Comparison of ENCODE assay signal across 1 cellular context in genomic region chr13:48201044-48201443, GRCh38.
TF ChIP-seq lines count a peak whose summit lies in the region.

No MANE protein-coding gene starts in this region.

TF ChIP-seq in HepG2, 621 proteins besides CTCF, POLR2A, EP300 and RAD21 (continued from another document and continues in another):
- TF ChIP-seq ZNF142 (CRISPR knock-in tag; IDR thresholded peaks at IDR 0.05): 0 out of 2 replicates have a peak, but pooled peaks have one; percentile 50
- TF ChIP-seq ZC3H4 (CRISPR knock-in tag; IDR thresholded peaks at IDR 0.05; ENCODE audit: borderline replicate concordance): no peak
- peak; percentile 77 for TF ChIP-seq IRF2 (CRISPR knock-in tag; IDR thresholded peaks at IDR 0.05)
- TF ChIP-seq ZBTB33 (CRISPR knock-in tag; IDR thresholded peaks at IDR 0.05): peak; percentile 19; the same call in 1 of the 2 replicates
- 0 out of 2 replicates have a peak, but pooled peaks have one; percentile 22 for TF ChIP-seq GATAD1 (CRISPR knock-in tag; IDR thresholded peaks at IDR 0.05)
- TF ChIP-seq ZNF747 (CRISPR knock-in tag; IDR thresholded peaks at IDR 0.05; ENCODE audit: borderline replicate concordance): peak; percentile 86; the same call in 1 of the 2 replicates
- peak; percentile 52; the same call in 1 of the 2 replicates for TF ChIP-seq ZNF501 (CRISPR knock-in tag; IDR thresholded peaks at IDR 0.05)
- peak; percentile 32; the same call in 1 of the 2 replicates for TF ChIP-seq NCOR1 (IDR thresholded peaks at IDR 0.05; ENCODE audit: borderline replicate concordance, low read length)
- TF ChIP-seq SAP130 (CRISPR knock-in tag; IDR thresholded peaks at IDR 0.05; ENCODE audit: low read depth): peak; percentile 64
- peak; percentile 67 for TF ChIP-seq ZNF687 (CRISPR knock-in tag; IDR thresholded peaks at IDR 0.05)
- TF ChIP-seq ZBTB49 (CRISPR knock-in tag; IDR thresholded peaks at IDR 0.05; ENCODE audit: borderline replicate concordance): no peak
- TF ChIP-seq CBX5 (CRISPR knock-in tag; IDR thresholded peaks at IDR 0.05; ENCODE audit: borderline replicate concordance): peak; percentile 74; the same call in 1 of the 2 replicates
- TF ChIP-seq KDM5A (IDR thresholded peaks at IDR 0.05; ENCODE audit: borderline replicate concordance, low read length): no peak
- no peak for TF ChIP-seq PAX8 (CRISPR knock-in tag; IDR thresholded peaks at IDR 0.05; ENCODE audit: borderline replicate concordance)
- TF ChIP-seq CSRNP2 (CRISPR knock-in tag; conservative IDR thresholded peaks at IDR 0.05; ENCODE audit: low read depth): no peak
- peak; percentile 73 for TF ChIP-seq SP5 (CRISPR knock-in tag; IDR thresholded peaks at IDR 0.05; ENCODE audit: borderline replicate concordance, low read depth)
- no peak for TF ChIP-seq ZXDC (CRISPR knock-in tag; IDR thresholded peaks at IDR 0.05)
- TF ChIP-seq SRSF1 (optimal IDR thresholded peaks at IDR 0.05; ENCODE audit: low read depth, low read length): no peak
- TF ChIP-seq KDM2A (CRISPR knock-in tag; IDR thresholded peaks at IDR 0.05; ENCODE audit: borderline replicate concordance, low read depth): peak; percentile 62
- TF ChIP-seq ERF (CRISPR knock-in tag; IDR thresholded peaks at IDR 0.05): peak; percentile 77; the same call in 1 of the 2 replicates
- peak; percentile 89 for TF ChIP-seq TBX2 (CRISPR knock-in tag; IDR thresholded peaks at IDR 0.05; ENCODE audit: borderline replicate concordance)
- peak; percentile 97 for TF ChIP-seq ZMYM4 (CRISPR knock-in tag; IDR thresholded peaks at IDR 0.05)
- no peak for TF ChIP-seq ZNF569 (CRISPR knock-in tag; IDR thresholded peaks at IDR 0.05; ENCODE audit: borderline replicate concordance)
- TF ChIP-seq PITX1 (CRISPR knock-in tag; IDR thresholded peaks at IDR 0.05): peak; percentile 85
- peak; percentile 62; the same call in 1 of the 2 replicates for TF ChIP-seq YEATS4 (CRISPR knock-in tag; IDR thresholded peaks at IDR 0.05; ENCODE audit: borderline replicate concordance)
- peak; percentile 95 for TF ChIP-seq FOXA3 (CRISPR knock-in tag; IDR thresholded peaks at IDR 0.05)
- peak; percentile 49; the same call in 1 of the 2 replicates for TF ChIP-seq ARID4A (CRISPR knock-in tag; IDR thresholded peaks at IDR 0.05; ENCODE audit: borderline replicate concordance)
- TF ChIP-seq HMG20B (CRISPR knock-in tag; conservative IDR thresholded peaks at IDR 0.05): no peak
- TF ChIP-seq ZNF350 (CRISPR knock-in tag; IDR thresholded peaks at IDR 0.05; ENCODE audit: borderline replicate concordance, low read depth): peak; percentile 76
- peak; percentile 85; the same call in 1 of the 2 replicates for TF ChIP-seq MIER3 (CRISPR knock-in tag; IDR thresholded peaks at IDR 0.05; ENCODE audit: borderline replicate concordance)
- TF ChIP-seq KLF9 (CRISPR knock-in tag; IDR thresholded peaks at IDR 0.05; ENCODE audit: low read depth): no peak
- no peak for TF ChIP-seq TCF12 (IDR thresholded peaks at IDR 0.05)
- TF ChIP-seq TCF12 (CRISPR knock-in tag; IDR thresholded peaks at IDR 0.05): peak; percentile 53; the same call in 1 of the 2 replicates
- TF ChIP-seq BCL6 (CRISPR knock-in tag; IDR thresholded peaks at IDR 0.05): 0 out of 2 replicates have a peak, but pooled peaks have one; percentile 30
